Comparison of ENCODE assay signal across 23 cellular contexts in the genomic region with DNA sequence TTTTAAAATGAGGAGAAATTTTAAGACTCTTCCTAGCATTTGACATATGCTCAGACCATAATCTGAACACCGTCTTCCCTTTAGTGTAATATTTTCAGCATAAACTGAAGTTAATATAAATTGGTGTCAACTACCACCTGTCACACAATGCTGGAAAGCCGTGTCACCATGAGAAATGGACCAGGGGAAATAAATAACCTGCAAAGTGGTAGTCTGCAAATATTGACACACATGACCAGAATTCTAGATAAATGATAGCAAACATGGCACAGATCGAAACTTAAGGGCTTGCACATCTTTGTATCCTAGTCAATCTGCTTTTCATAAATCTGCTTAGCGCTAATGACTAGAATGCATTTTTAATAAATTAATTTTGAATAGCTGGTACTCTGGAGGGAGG.
DNase-seq lines count a peak whose midpoint lies in the region; ATAC-seq, FAIRE-seq and TF ChIP-seq lines count a peak whose summit lies in the region.
"Had no signal": no experiment of that assay in that cellular context is flagged by ENCODE, and none has a peak within 500 bp of the region (broad histone marks: within the 10 kb centered on the region; RNA-seq: fewer than 3 reads in every experiment).

No MANE protein-coding gene starts in this region.

- H3K36me3 ChIP-seq in WERI-Rb-1 = no peaks in the 10 kb centered on the region
- H3K36me3 ChIP-seq in pancreas = no peaks in the 10 kb centered on the region
- H3K36me3 ChIP-seq in tibial artery = no peaks in the 10 kb centered on the region
- no peaks in the 10 kb centered on the region for H3K36me3 ChIP-seq in osteoblast (ENCODE audit: insufficient read depth, low read length)
- H3K36me3 ChIP-seq: BE2C had no signal

- H3K4me3 ChIP-seq in WERI-Rb-1 (ENCODE audit: low read depth, low read length) (peak overlapping the region; percentile 25), pancreas (no peak overlapping the region), tibial artery (no peak overlapping the region), osteoblast (ENCODE audit: insufficient read depth, low read length) (no peak overlapping the region)

- H3K79me2 ChIP-seq in osteoblast (ENCODE audit: insufficient read depth, low read length) = no peaks in the 10 kb centered on the region

- H3K27me3 ChIP-seq in WERI-Rb-1 (ENCODE audit: insufficient read depth, low read depth, severe bottlenecking) = no peaks in the 10 kb centered on the region
- H3K27me3 ChIP-seq in pancreas = no peaks in the 10 kb centered on the region
- H3K27me3 ChIP-seq in tibial artery = peaks cover 0 to 9% of the 10 kb centered on the region in 2 donors
- no peaks in the 10 kb centered on the region for H3K27me3 ChIP-seq in osteoblast (ENCODE audit: insufficient read depth, low read length)
- H3K27me3 ChIP-seq: BE2C had no signal

- TF ChIP-seq CTCF in WERI-Rb-1 (IDR thresholded peaks at IDR 0.05; ENCODE audit: low read depth, low read length) = no peak
- no peak for TF ChIP-seq CTCF in pancreas (IDR thresholded peaks at IDR 0.05)
- TF ChIP-seq CTCF in tibial artery (IDR thresholded peaks at IDR 0.05) = no peak
- TF ChIP-seq CTCF in osteoblast (IDR thresholded peaks at IDR 0.05; ENCODE audit: extremely low read depth, low read depth, low read length) = no peak

- H3K27ac ChIP-seq in WERI-Rb-1 = peak overlapping the region; percentile 57
- no peak overlapping the region for H3K27ac ChIP-seq in pancreas
- H3K27ac ChIP-seq in tibial artery = no peak overlapping the region
- H3K27ac ChIP-seq in osteoblast (ENCODE audit: low read depth, low read length) = no peak overlapping the region
- H3K27ac ChIP-seq: HL-60 had no signal

- no peak overlapping the region for H2AFZ ChIP-seq in osteoblast (ENCODE audit: low read length)

- WGBS in pancreas, 2 donors = 12 to 17% methylated on average over 4 of the region's 4 CpGs

- H4K20me1 ChIP-seq in osteoblast (ENCODE audit: insufficient read depth, low read length) = no peaks in the 10 kb centered on the region

- intact Hi-C loops in pancreas (cut with DNase I) = no loop called here
- intact Hi-C loops in tibial artery (cut with DNase I; ENCODE audit: low total_unique reads) = no loop called here

- H3K9me3 ChIP-seq in WERI-Rb-1 (ENCODE audit: severe bottlenecking) (no peaks in the 10 kb centered on the region), pancreas (no peaks in the 10 kb centered on the region), tibial artery (no peaks in the 10 kb centered on the region), osteoblast (ENCODE audit: low read depth, low read length) (no peaks in the 10 kb centered on the region)
- H3K9me3 ChIP-seq: BE2C had no signal

- FAIRE-seq in pancreas (lab: Jason Lieb, UNC) = no peak
- no peak for FAIRE-seq in frontal cortex (lab: Jason Lieb, UNC)
- FAIRE-seq: GM12891, GM18507, H1, RCC 7860 had no signal

- ATAC-seq in pancreas = peak; percentile 51 to 80 (median 79)
- ATAC-seq: Right ventricle myocardium inferior, T-helper 17 cell had no signal

- peaks cover 11 to 31% (median 12%) of the 10 kb centered on the region in 3 donors for H3K4me1 ChIP-seq in pancreas
- H3K4me1 ChIP-seq in tibial artery = no peaks in the 10 kb centered on the region
- no peaks in the 10 kb centered on the region for H3K4me1 ChIP-seq in osteoblast (ENCODE audit: insufficient read depth, low read length)
- H3K4me1 ChIP-seq: BE2C had no signal

- DNase-seq in NCI-H510A treated with DMSO at 0.1 percent for 48 hours (lab: John Stamatoyannopoulos, UW) = peak; percentile 13
- DNase-seq in NCI-H510A (lab: John Stamatoyannopoulos, UW) = no peak
- peak; percentile 29 for DNase-seq in NCI-H2227 (lab: John Stamatoyannopoulos, UW; ENCODE audit: unreplicated experiment)
- DNase-seq in WERI-Rb-1 = no peak
- DNase-seq in pancreas = no peak
- DNase-seq in tibial artery = no peak
- no peak for DNase-seq in frontal cortex (ENCODE audit: low spot score in 2 of 2)
- DNase-seq in osteoblast (ENCODE audit: insufficient read length, low spot score, missing footprints) = no peak
- DNase-seq: BE2C; CD4-positive, CD25-positive, alpha-beta regulatory T cell; IMR-90; Karpas-422; NCI-H187; NCI-H2171; NCI-H446 treated with DMSO at 0.1 percent for 48 hours; NK-92 treated with Interleukin-12 subunit alpha and Interleukin-12 subunit beta, amount 100 ng/mL, for 24 hours; T-helper 17 cell had no signal

- no peak overlapping the region for H3K4me2 ChIP-seq in osteoblast (ENCODE audit: insufficient read depth, low read length)

Comparison
In these comparisons a context has a peak if more than half of its experiments do, and no peak if none do; other contexts are left out.
1. DNase-seq: peak in NCI-H510A treated with DMSO at 0.1 percent for 48 hours (single experiment) and NCI-H2227 (single experiment); none in NCI-H510A (single experiment), WERI-Rb-1 (single experiment), pancreas (0 of 6), tibial artery (0 of 2), frontal cortex (0 of 2) and osteoblast (single experiment).